In the genomic region with DNA sequence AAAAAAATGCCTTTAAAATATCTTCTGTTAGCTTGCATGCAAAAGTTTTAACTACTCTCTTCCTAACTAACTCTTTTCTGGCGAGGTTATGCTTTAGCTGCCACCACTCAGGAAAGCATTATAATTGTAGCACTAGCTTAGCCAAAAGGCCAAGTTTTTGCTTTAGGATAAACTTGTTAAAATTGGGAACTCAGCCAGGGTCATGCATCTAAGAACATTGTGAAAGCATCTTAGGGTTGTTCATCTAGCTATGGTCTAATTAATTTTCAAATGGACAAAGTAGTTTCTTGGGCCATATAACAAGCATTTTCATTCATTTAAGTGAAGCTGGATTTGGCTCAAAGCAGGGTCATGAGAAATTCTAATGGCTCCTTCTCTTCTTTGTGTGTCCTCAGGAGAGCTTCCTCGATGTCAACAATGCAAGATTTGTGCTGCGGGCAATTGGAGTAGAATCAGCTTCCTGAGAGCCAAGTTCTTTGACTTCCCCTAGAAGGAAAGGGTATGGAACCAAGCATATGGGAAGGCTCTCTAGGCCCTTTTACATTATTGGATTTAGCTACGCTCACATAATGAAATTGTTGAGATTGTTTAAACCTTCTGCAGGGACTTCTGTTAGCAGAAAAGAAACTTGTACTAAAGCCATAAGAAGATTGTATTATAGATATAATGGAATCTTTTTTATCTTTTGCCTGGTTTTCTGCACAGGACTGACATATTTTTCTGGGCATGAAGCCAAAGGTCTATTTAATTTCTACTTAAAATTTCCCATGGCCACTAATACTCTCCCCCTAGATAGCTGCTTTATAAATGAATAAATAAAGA, we compare ENCODE assay signal across 1 cellular context.
TF ChIP-seq lines count a peak whose summit lies in the region.

No MANE protein-coding gene starts in this region.

TF ChIP-seq in SK-N-SH treated with all-trans-retinoic acid at 6 μM for 48 hours, 23 proteins besides CTCF, POLR2A, EP300 and RAD21 (continued from another document):
- TF ChIP-seq CREB5 (CRISPR knock-in tag; IDR thresholded peaks at IDR 0.05; ENCODE audit: low read depth) = peak; percentile 49; the same call in 1 of the 2 replicates
- TF ChIP-seq TSHZ2 (CRISPR knock-in tag; IDR thresholded peaks at IDR 0.05) = 0 out of 2 replicates have a peak, but pooled peaks have one; percentile 73
- no peak for TF ChIP-seq ARNTL (CRISPR knock-in tag; IDR thresholded peaks at IDR 0.05; ENCODE audit: borderline replicate concordance, low read depth)
- no peak for TF ChIP-seq PATZ1 (CRISPR knock-in tag; IDR thresholded peaks at IDR 0.05; ENCODE audit: borderline replicate concordance)
- TF ChIP-seq ZNF565 (CRISPR knock-in tag; conservative IDR thresholded peaks at IDR 0.05; ENCODE audit: low read depth) = no peak
- no peak for TF ChIP-seq ESRRG (CRISPR knock-in tag; IDR thresholded peaks at IDR 0.05)
- 0 out of 2 replicates have a peak, but pooled peaks have one; percentile 16 for TF ChIP-seq ZFP3 (CRISPR knock-in tag; IDR thresholded peaks at IDR 0.05)
- peak; percentile 97 for TF ChIP-seq ISL1 (CRISPR knock-in tag; IDR thresholded peaks at IDR 0.05)
- peak; percentile 78; the same call in 1 of the 2 replicates for TF ChIP-seq CSRNP3 (CRISPR knock-in tag; IDR thresholded peaks at IDR 0.05)
